ENCODE assay signal across 9 cellular contexts in the genomic region with DNA sequence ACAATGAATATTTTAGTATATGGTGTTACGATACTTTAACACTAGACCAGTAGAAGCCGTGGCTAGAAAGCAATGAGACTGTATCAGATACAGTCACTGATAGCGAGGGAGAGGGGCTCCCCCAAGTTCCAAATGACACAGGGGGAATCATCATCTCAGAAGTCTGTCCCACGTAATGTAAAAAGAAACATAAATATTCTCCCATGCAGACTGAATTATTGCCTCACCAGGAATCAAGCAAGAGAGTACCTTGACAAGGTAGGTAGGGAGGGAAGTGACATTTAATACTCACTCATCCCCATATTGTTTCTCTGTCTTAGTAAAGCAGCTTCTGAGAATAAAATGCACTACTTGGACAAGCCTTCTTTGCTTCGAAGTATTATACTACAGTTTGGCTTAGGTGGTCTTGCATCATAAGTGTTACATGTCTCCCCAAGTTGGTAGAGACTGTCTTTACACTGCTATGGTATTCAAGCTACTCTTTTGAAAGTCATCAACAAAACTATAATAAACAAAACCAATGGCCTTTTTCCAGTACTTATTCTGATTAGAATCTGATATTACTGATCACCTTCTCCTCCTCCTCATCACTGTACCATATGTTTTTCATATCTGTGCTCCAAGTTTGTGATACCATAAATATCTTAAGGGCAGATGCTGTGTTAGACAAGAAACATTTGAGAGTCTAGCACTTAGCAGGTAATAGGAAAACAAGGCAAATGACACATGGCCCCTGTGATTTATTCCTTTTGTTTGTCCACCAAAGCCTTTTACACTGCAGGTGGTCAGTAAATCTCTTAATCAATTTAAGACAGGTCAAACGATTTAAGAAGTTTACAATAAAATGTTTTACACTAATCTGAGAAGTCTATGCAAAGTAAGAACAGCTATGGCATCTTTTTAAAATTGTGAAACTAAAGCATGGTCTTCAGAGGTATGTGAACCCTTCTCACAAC. TPM values are rescaled to one million over a fixed set of nuclear protein-coding genes. Genes with fewer than 3 reads are reported as not detected.
A peak's percentile ranks its signal among the peaks of the same experiment; 100 is the strongest.
DNase-seq lines count a peak whose midpoint lies in the region; ATAC-seq and TF ChIP-seq lines count a peak whose summit lies in the region.
"Had no signal": no experiment of that assay in that cellular context is flagged by ENCODE, and none has a peak within 500 bp of the region (broad histone marks: within the 10 kb centered on the region; RNA-seq: fewer than 3 reads in every experiment).

No MANE protein-coding gene starts in this region.

- peak overlapping the region; percentile 100 for H3K9ac ChIP-seq in GM23248

- H3K9me3 Mint-ChIP-seq in glutamatergic neuron (ENCODE audit: unreplicated experiment), result peaks cover 9% of the 10 kb centered on the region

- H3K4me1 ChIP-seq in GM23248 (ENCODE audit: insufficient read depth) (peaks cover 30% of the 10 kb centered on the region), RWPE2 (ENCODE audit: insufficient read depth, poor library complexity, severe bottlenecking) (peaks cover 39% of the 10 kb centered on the region), hepatocyte (ENCODE audit: insufficient read depth) (peaks cover 33% of the 10 kb centered on the region)

- H3K36me3 ChIP-seq in GM23248 (ENCODE audit: low read depth) (no peaks in the 10 kb centered on the region), RWPE2 (ENCODE audit: low read depth) (peaks cover 31% of the 10 kb centered on the region), hepatocyte (replicated peaks; ENCODE audit: insufficient read depth, low read depth) (no peaks in the 10 kb centered on the region)

- no peaks in the 10 kb centered on the region for H3K36me3 Mint-ChIP-seq in glutamatergic neuron (ENCODE audit: unreplicated experiment)

- H3K4me1 Mint-ChIP-seq in glutamatergic neuron (ENCODE audit: low read depth, unreplicated experiment), result peaks cover 21% of the 10 kb centered on the region

- H3K27me3 Mint-ChIP-seq in glutamatergic neuron (ENCODE audit: unreplicated experiment), result peaks cover 10% of the 10 kb centered on the region

- in situ Hi-C loops in GM23248 (cut with MboI), result no loop called here

- ATAC-seq in RWPE2 (ENCODE audit: low read depth) (no peak), HG02970 (IDR thresholded peaks at IDR 0.05; ENCODE audit: low FRiP score, unreplicated experiment) (no peak)

- H3K9me3 ChIP-seq in GM23248 (ENCODE audit: low read depth) (no peaks in the 10 kb centered on the region), RWPE2 (ENCODE audit: severe bottlenecking) (no peaks in the 10 kb centered on the region), hepatocyte (ENCODE audit: low read depth) (no peaks in the 10 kb centered on the region)

- TF ChIP-seq CTCF in RWPE2 (IDR thresholded peaks at IDR 0.05; ENCODE audit: poor library complexity, severe bottlenecking), result no peak
- TF ChIP-seq CTCF in hepatocyte (IDR thresholded peaks at IDR 0.05; ENCODE audit: poor library complexity), result no peak
- TF ChIP-seq CTCF in glutamatergic neuron (IDR thresholded peaks at IDR 0.05; ENCODE audit: partially characterized antibody, unreplicated experiment), result no peak

- H3K79me2 ChIP-seq in GM23248 (ENCODE audit: insufficient read depth) (peaks cover 75% of the 10 kb centered on the region), hepatocyte (peaks cover 70% of the 10 kb centered on the region)

- H2AFZ ChIP-seq in GM23248 (no peak overlapping the region), hepatocyte (no peak overlapping the region)

- no peak overlapping the region for H3K27ac Mint-ChIP-seq in glutamatergic neuron (ENCODE audit: unreplicated experiment)

- peak; percentile 42 for DNase-seq in GM23248
- no peak for DNase-seq in RWPE2 (ENCODE audit: low spot score)
- DNase-seq in hepatocyte (ENCODE audit: low spot score), result no peak
- no peak for DNase-seq in glutamatergic neuron
- no peak for DNase-seq in kidney glomerular epithelial cell (lab: John Stamatoyannopoulos, UW)
- no peak for DNase-seq in GM03348 (ENCODE audit: low spot score)
- DNase-seq: activated CD4-positive, alpha-beta T cell treated with anti-CD3 and anti-CD28 coated beads, Interleukin-2, amount 50 U/mL, for 1 hour had no signal

- H3K27ac ChIP-seq in GM23248 (peak overlapping the region; percentile 100), RWPE2 (ENCODE audit: poor library complexity, severe bottlenecking) (peak overlapping the region; percentile 93), hepatocyte (peak overlapping the region; percentile 95), skin epidermis (peak overlapping the region in 17 of 21 experiments; percentile 83 to 100 (median 97))

- 23 to 24% methylated on average over 6 of the region's 6 CpGs for WGBS in GM23248 (ENCODE audit: low coverage in 1 of 2, low lambda C conversion rate in 2 of 2, missing lambda C conversion rate in 2 of 2), 2 experiments
- 46% methylated on average over 6 of the region's 6 CpGs for WGBS in hepatocyte (ENCODE audit: low lambda C conversion rate, missing lambda C conversion rate)

- H3K27me3 ChIP-seq in GM23248 (replicated peaks; ENCODE audit: insufficient read depth) (no peaks in the 10 kb centered on the region), RWPE2 (ENCODE audit: insufficient read depth, poor library complexity, severe bottlenecking) (no peaks in the 10 kb centered on the region), hepatocyte (no peaks in the 10 kb centered on the region)

- H3K4me3 Mint-ChIP-seq in glutamatergic neuron (ENCODE audit: unreplicated experiment), result no peak overlapping the region

- H4K20me1 ChIP-seq in GM23248 (ENCODE audit: insufficient read depth) (peaks cover 31% of the 10 kb centered on the region), hepatocyte (ENCODE audit: insufficient read depth, poor library complexity, severe bottlenecking) (peaks cover 64% of the 10 kb centered on the region)

- H3K4me3 ChIP-seq in GM23248 (peak overlapping the region; percentile 97), RWPE2 (ENCODE audit: severe bottlenecking) (peak overlapping the region; percentile 67), hepatocyte (peak overlapping the region; percentile 72), skin epidermis (peak overlapping the region in 6 of 7 experiments; percentile 60 to 97 (median 80))

- peaks cover 48% of the 10 kb centered on the region for H3F3A ChIP-seq in GM23248 (ENCODE audit: insufficient read depth)

- peak overlapping the region; percentile 98 for H3K4me2 ChIP-seq in GM23248 (ENCODE audit: unreplicated experiment)
- H3K4me2 ChIP-seq in hepatocyte, result peak overlapping the region; percentile 81

- no peaks in the 10 kb centered on the region for H3K9me2 ChIP-seq in GM23248 (ENCODE audit: insufficient read depth)
- H3K9me2 ChIP-seq in hepatocyte (replicated peaks; ENCODE audit: insufficient read depth), result no peaks in the 10 kb centered on the region

RNA-seq across cellular contexts. Expression of gene LAPTM4A, which starts 2.7 kb away (rescaled TPM):
- 363 and 372 TPM in 2 replicates for total RNA-seq in GM23248 (2014; rRNA removed; shearing (Covaris generic))
- polyA plus RNA-seq in GM23248 (2016; fragmentation: Nextera tagmentation; extraction: Ambion mirVana) (752 and 760 TPM in 2 replicates), hepatocyte (455 and 484 TPM in 2 replicates)
- total RNA-seq in hepatocyte (255 and 338 TPM in 2 replicates), glutamatergic neuron (ENCODE audit: unreplicated experiment) (147 TPM)

RNA-seq across cellular contexts. Expression of gene MATN3, which starts 36.3 kb away (rescaled TPM):
- 0.25 and 0.54 TPM in 2 replicates for total RNA-seq in GM23248 (2014; rRNA removed; shearing (Covaris generic))
- polyA plus RNA-seq in GM23248 (2016; fragmentation: Nextera tagmentation; extraction: Ambion mirVana) (1.7 and 2.0 TPM in 2 replicates), hepatocyte (6.0 and 6.8 TPM in 2 replicates)
- total RNA-seq in hepatocyte (2.3 and 3.5 TPM in 2 replicates), glutamatergic neuron (ENCODE audit: unreplicated experiment) (0.32 TPM)

RNA-seq across cellular contexts. Expression of gene WDR35, which starts 58.9 kb away (rescaled TPM):
- 7.3 and 9.1 TPM in 2 replicates for total RNA-seq in GM23248 (2014; rRNA removed; shearing (Covaris generic))
- polyA plus RNA-seq in GM23248 (2016; fragmentation: Nextera tagmentation; extraction: Ambion mirVana) (2.6 and 3.2 TPM in 2 replicates), hepatocyte (1.8 and 2.0 TPM in 2 replicates)
- total RNA-seq in hepatocyte (4.6 TPM in 2 replicates), glutamatergic neuron (ENCODE audit: unreplicated experiment) (6.4 TPM)
